ENCODE assay signal across 34 cellular contexts in the genomic region with DNA sequence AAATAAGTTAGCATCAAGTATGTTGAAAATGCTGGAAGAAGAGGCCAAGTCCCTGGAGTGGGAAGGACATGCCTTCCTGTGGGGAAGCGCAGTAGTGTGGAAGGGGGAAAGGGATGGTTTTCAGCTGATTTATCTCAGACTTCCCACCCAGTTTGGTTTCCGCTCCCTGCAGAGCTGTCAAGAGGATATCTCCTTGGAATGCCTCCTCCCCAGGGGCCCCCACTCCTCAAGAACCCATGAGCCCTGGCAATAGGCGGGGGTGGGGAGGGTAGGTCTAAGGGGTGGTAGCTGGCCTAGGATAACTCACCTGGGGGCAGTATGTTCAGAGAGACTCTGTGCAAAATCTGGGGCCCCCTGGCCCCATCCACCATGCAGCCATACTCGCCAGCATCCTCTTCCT. TPM values are rescaled to one million over a fixed set of nuclear protein-coding genes. Genes with fewer than 3 reads are reported as not detected.
"Had no signal": no experiment of that assay in that cellular context is flagged by ENCODE, and none has a peak within 500 bp of the region (broad histone marks: within the 10 kb centered on the region; RNA-seq: fewer than 3 reads in every experiment).

No MANE protein-coding gene starts in this region.

- DNase-seq: heart left ventricle; left ventricle myocardium inferior; midbrain; mucosa of descending colon; naive thymus-derived CD4-positive, alpha-beta T cell; nucleus accumbens; pancreas; retina; right cardiac atrium; sigmoid colon; small intestine; spleen; stimulated activated CD4-positive, alpha-beta T cell treated with anti-CD3 and anti-CD28 coated beads, Interleukin-1b, Interleukin-23, amount 100 ng/mL, for 48 hours; stimulated activated CD4-positive, alpha-beta T cell treated with anti-CD3 and anti-CD28 coated beads, Interleukin-2, amount 100 ng/mL, for 48 hours; stimulated activated CD4-positive, alpha-beta T cell treated with anti-CD3 and anti-CD28 coated beads, Interleukin-4, amount 100 ng/mL, for 4 hours; stimulated activated CD8-positive, alpha-beta memory T cell treated with anti-CD3 and anti-CD28 coated beads, Interleukin-4, amount 100 ng/mL, for 48 hours; stimulated activated naive B cell treated with anti-CD40 and anti-IgM and Interleukin-4, amounts not matched to agents 10 μg/mL and 1 μg/mL and 100 μg/mL, for 72 hours; stimulated activated naive CD8-positive, alpha-beta T cell treated with anti-CD3 and anti-CD28 coated beads, Interleukin-15, Interleukin-2, amounts not matched to agents 100 U/mL and 50 U/mL, for 24 hours; stomach; testis; thyroid gland; transverse colon had no signal

- H3K27me3 Mint-ChIP-seq: stimulated activated naive B cell treated with anti-CD40 and anti-IgM and Interleukin-4, amounts not matched to agents 10 μg/mL and 1 μg/mL and 100 μg/mL, for 72 hours had no signal

- H3K27ac ChIP-seq: heart left ventricle, hepatocyte, left ventricle myocardium inferior, pancreas, prostate gland, sigmoid colon, spleen, stomach, testis, thyroid gland, transverse colon, upper lobe of left lung, vagina had no signal

- H3K79me2 ChIP-seq: hepatocyte had no signal

- H3K4me3 ChIP-seq: heart left ventricle, hepatocyte, left ventricle myocardium inferior, lung, mucosa of descending colon, pancreas, prostate gland, sigmoid colon, spleen, stomach, testis, thyroid gland, transverse colon, upper lobe of left lung, vagina had no signal

- H3K4me1 ChIP-seq: heart left ventricle, left ventricle myocardium inferior, pancreas, prostate gland, spleen, stomach, testis, transverse colon, upper lobe of left lung, vagina had no signal

- H2AFZ ChIP-seq: hepatocyte had no signal

- H3K36me3 Mint-ChIP-seq: natural killer cell treated with Interleukin-12 subunit alpha and Interleukin-12 subunit beta and Interleukin-15 and Interleukin-18, amount 100 ng/mL, for 72 hours had no signal

- H3K27me3 ChIP-seq: hepatocyte, pancreas, sigmoid colon, spleen, testis, thyroid gland, transverse colon, upper lobe of left lung, vagina had no signal

- H3K9me3 ChIP-seq: heart left ventricle, left ventricle myocardium inferior, mucosa of descending colon, pancreas, prostate gland, sigmoid colon, spleen, stomach, testis, thyroid gland, transverse colon, upper lobe of left lung, vagina had no signal

- ATAC-seq: mucosa of descending colon; naive thymus-derived CD4-positive, alpha-beta T cell; natural killer cell treated with Interleukin-12 subunit alpha and Interleukin-12 subunit beta and Interleukin-15 and Interleukin-18, amount 100 ng/mL, for 72 hours; pancreas; right cardiac atrium; stimulated activated naive B cell treated with anti-CD40 and anti-IgM and Interleukin-4, amounts not matched to agents 10 μg/mL and 1 μg/mL and 100 μg/mL, for 72 hours had no signal

- H3K4me3 Mint-ChIP-seq: naive thymus-derived CD4-positive, alpha-beta T cell; natural killer cell treated with Interleukin-12 subunit alpha and Interleukin-12 subunit beta and Interleukin-15 and Interleukin-18, amount 100 ng/mL, for 72 hours; stimulated activated naive B cell treated with anti-CD40 and anti-IgM and Interleukin-4, amounts not matched to agents 10 μg/mL and 1 μg/mL and 100 μg/mL, for 72 hours had no signal

- H3K27ac Mint-ChIP-seq: natural killer cell treated with Interleukin-12 subunit alpha and Interleukin-12 subunit beta and Interleukin-15 and Interleukin-18, amount 100 ng/mL, for 72 hours; stimulated activated naive B cell treated with anti-CD40 and anti-IgM and Interleukin-4, amounts not matched to agents 10 μg/mL and 1 μg/mL and 100 μg/mL, for 72 hours had no signal

- H3K36me3 ChIP-seq: left ventricle myocardium inferior, pancreas, prostate gland, sigmoid colon, thyroid gland, transverse colon, vagina had no signal

- H3K4me2 ChIP-seq: hepatocyte had no signal

- H3K9me3 Mint-ChIP-seq: naive thymus-derived CD4-positive, alpha-beta T cell; natural killer cell treated with Interleukin-12 subunit alpha and Interleukin-12 subunit beta and Interleukin-15 and Interleukin-18, amount 100 ng/mL, for 72 hours; stimulated activated naive B cell treated with anti-CD40 and anti-IgM and Interleukin-4, amounts not matched to agents 10 μg/mL and 1 μg/mL and 100 μg/mL, for 72 hours had no signal

RNA-seq across cellular contexts. Expression of a gene that starts 0.7 kb away (rescaled TPM):
- total RNA-seq: hepatocyte; kidney epithelial cell; left ventricle myocardium inferior; lower leg skin; myocyte; natural killer cell treated with Interleukin-12 subunit alpha and Interleukin-12 subunit beta and Interleukin-15 and Interleukin-18, amount 100 ng/mL, for 72 hours; osteoblast; prostate gland; stomach; testis; thyroid gland; transverse colon; vagina had no signal
- polyA plus RNA-seq: hepatocyte; naive thymus-derived CD4-positive, alpha-beta T cell; neural cell; stomach; urinary bladder had no signal

RNA-seq across cellular contexts. Expression of a gene that starts 9.5 kb away (rescaled TPM):
- total RNA-seq: kidney epithelial cell; myocyte; natural killer cell treated with Interleukin-12 subunit alpha and Interleukin-12 subunit beta and Interleukin-15 and Interleukin-18, amount 100 ng/mL, for 72 hours had no signal
- polyA plus RNA-seq: naive thymus-derived CD4-positive, alpha-beta T cell; neural cell had no signal

RNA-seq across cellular contexts. Expression of a gene that starts 47.5 kb away (rescaled TPM):
- total RNA-seq: left ventricle myocardium inferior, mucosa of descending colon, myocyte, osteoblast, sigmoid colon, thyroid gland, vagina had no signal
- polyA plus RNA-seq: hepatocyte, neural cell, pancreas had no signal
